ENCODE assay signal across 8 cellular contexts in genomic region chr11:797300-798092, GRCh38. TPM values are rescaled to one million over a fixed set of nuclear protein-coding genes. Genes with fewer than 3 reads are reported as not detected.
DNase-seq lines count a peak whose midpoint lies in the region; ATAC-seq and TF ChIP-seq lines count a peak whose summit lies in the region.

No MANE protein-coding gene starts in this region.

- peaks cover 16% of the 10 kb centered on the region; the same call in 2 of the 3 replicates for H3K4me1 Mint-ChIP-seq in GM23338

- peak; percentile 50 for DNase-seq in DMS79 treated with DMSO at 0.1 percent for 48 hours (lab: John Stamatoyannopoulos, UW)
- DNase-seq in GM23338 (ENCODE audit: low spot score): peak; percentile 76
- DNase-seq in LoVo (ENCODE audit: low spot score): peak; percentile 59
- DNase-seq in SHP77 treated with DMSO at 0.1 percent for 48 hours (lab: John Stamatoyannopoulos, UW): peak; percentile 15
- peak; percentile 89 for DNase-seq in activated effector memory CD4-positive, alpha-beta T cell treated with anti-CD3 and anti-CD28 coated beads, Interleukin-2, amount 50 U/mL, for 16 hours
- peak; percentile 91 for DNase-seq in fibroblast of villous mesenchyme (ENCODE audit: low read depth)
- DNase-seq in suprapubic skin (ENCODE audit: low spot score in 2 of 2): no peak

- no peaks in the 10 kb centered on the region for H3K9me2 ChIP-seq in GM23338 (ENCODE audit: insufficient read depth)

- 2% methylated on average over 13 of the region's 57 CpGs for WGBS in suprapubic skin

- peak; percentile 49 for ATAC-seq in GM23338

- H3K36me3 Mint-ChIP-seq in GM23338 (ENCODE audit: low read depth): peaks cover 6% of the 10 kb centered on the region; the same call in 1 of the 3 replicates

- H3K4me1 ChIP-seq in GM23338 (ENCODE audit: insufficient read depth) (peaks cover 8% of the 10 kb centered on the region; the same call in 1 of the 2 replicates), neuron (ENCODE audit: insufficient read depth, low read length) (peaks cover 22% of the 10 kb centered on the region), suprapubic skin (peaks cover 44% of the 10 kb centered on the region)

- peaks cover 5% of the 10 kb centered on the region for H3K27me3 Mint-ChIP-seq in GM23338 (ENCODE audit: insufficient read depth, low read depth, poor library complexity)

- TF ChIP-seq CTCF in GM23338 (conservative IDR thresholded peaks at IDR 0.05; ENCODE audit: low read depth in 2 of 2) (no peak), fibroblast of villous mesenchyme (IDR thresholded peaks at IDR 0.05; ENCODE audit: insufficient read depth, low read depth, low read length) (no peak), suprapubic skin (IDR thresholded peaks at IDR 0.05) (no peak)

- no peaks in the 10 kb centered on the region; the same call in 1 of the 2 replicates for H3K79me2 ChIP-seq in GM23338 (replicated peaks; ENCODE audit: insufficient read depth)

- no peak overlapping the region for H3K27ac Mint-ChIP-seq in GM23338

- H3K27me3 ChIP-seq in GM23338 (ENCODE audit: insufficient read depth): no peaks in the 10 kb centered on the region
- H3K27me3 ChIP-seq in neuron (ENCODE audit: insufficient read depth, low read length): no peaks in the 10 kb centered on the region
- no peaks in the 10 kb centered on the region for H3K27me3 ChIP-seq in suprapubic skin

- H3K27ac ChIP-seq in GM23338 (ENCODE audit: low read depth) (peak overlapping the region; percentile 69; the same call in 1 of the 2 replicates), suprapubic skin (peak overlapping the region; percentile 78)

- H3K4me3 Mint-ChIP-seq in GM23338: peak overlapping the region; percentile 81

- TF ChIP-seq EP300 in suprapubic skin (IDR thresholded peaks at IDR 0.05): no peak

- H3K4me2 ChIP-seq in GM23338: peak overlapping the region; percentile 95

- H3K4me3 ChIP-seq in GM23338: peak overlapping the region; percentile 86
- H3K4me3 ChIP-seq in fibroblast of villous mesenchyme (ENCODE audit: low read depth, low read length): peak overlapping the region; percentile 74
- peak overlapping the region; percentile 70 for H3K4me3 ChIP-seq in neuron (ENCODE audit: low read length)
- H3K4me3 ChIP-seq in suprapubic skin: peak overlapping the region; percentile 72

- no peaks in the 10 kb centered on the region for H4K20me1 ChIP-seq in GM23338 (replicated peaks; ENCODE audit: insufficient read depth)

- H2AFZ ChIP-seq in GM23338: peak overlapping the region; percentile 52; the same call in 1 of the 2 replicates
- H2AFZ ChIP-seq in neuron (ENCODE audit: low read depth, low read length): no peak overlapping the region

- H3F3A ChIP-seq in GM23338 (replicated peaks; ENCODE audit: low read depth): peaks cover 14% of the 10 kb centered on the region

- no peaks in the 10 kb centered on the region for H3K9me3 Mint-ChIP-seq in GM23338

- H3K36me3 ChIP-seq in GM23338 (ENCODE audit: insufficient read depth) (no peaks in the 10 kb centered on the region), neuron (ENCODE audit: insufficient read depth, low read length) (peaks cover 50% of the 10 kb centered on the region), suprapubic skin (peaks cover 24% of the 10 kb centered on the region)

- TF ChIP-seq POLR2A in suprapubic skin (IDR thresholded peaks at IDR 0.05): no peak

- H3K9me3 ChIP-seq in neuron (ENCODE audit: low read length): no peaks in the 10 kb centered on the region
- H3K9me3 ChIP-seq in suprapubic skin: no peaks in the 10 kb centered on the region

TF ChIP-seq in GM23338, 12 proteins besides CTCF, POLR2A, EP300 and RAD21 (continues in another document):
- TF ChIP-seq POLR2AphosphoS5 (IDR thresholded peaks at IDR 0.05; ENCODE audit: low read depth): no peak; the same call in 1 of the 2 replicates
- no peak for TF ChIP-seq CREB1 (CRISPR knock-in tag; IDR thresholded peaks at IDR 0.05; ENCODE audit: low read depth)
- TF ChIP-seq STAT1 (IDR thresholded peaks at IDR 0.05; ENCODE audit: unreplicated experiment): no peak
- no peak for TF ChIP-seq REST (IDR thresholded peaks at IDR 0.05; ENCODE audit: unreplicated experiment)
- no peak for TF ChIP-seq ZNF114 (CRISPR knock-in tag; IDR thresholded peaks at IDR 0.05)
- no peak for TF ChIP-seq JUNB (IDR thresholded peaks at IDR 0.05; ENCODE audit: unreplicated experiment)
- TF ChIP-seq ZNF331 (CRISPR knock-in tag; IDR thresholded peaks at IDR 0.05; ENCODE audit: low read depth): no peak

RNA-seq across cellular contexts. Expression of gene SLC25A22, which starts 0.6 kb away (rescaled TPM):
- total RNA-seq in GM23338 (2014; rRNA removed; shearing (Covaris generic)): 41.2 and 46.4 TPM in 2 replicates
- 20.2 and 21.0 TPM in 2 replicates for polyA plus RNA-seq in GM23338 (2016; fragmentation: Nextera tagmentation; extraction: Ambion mirVana)
- 12.6 and 16.8 TPM in 2 replicates for total RNA-seq in fibroblast of villous mesenchyme
- total RNA-seq in suprapubic skin: 10 to 100 TPM; 11.2 to 14.7 (median 13.7) TPM

RNA-seq across cellular contexts. Expression of gene PIDD1, which starts 7.5 kb away (rescaled TPM):
- total RNA-seq in GM23338 (2014; rRNA removed; shearing (Covaris generic)): 26.0 and 37.6 TPM in 2 replicates
- polyA plus RNA-seq in GM23338 (2016; fragmentation: Nextera tagmentation; extraction: Ambion mirVana): 22.7 and 25.6 TPM in 2 replicates
- 5.5 and 7.8 TPM in 2 replicates for total RNA-seq in fibroblast of villous mesenchyme
- 10 to 100 TPM; 14.1 to 71.9 (median 33.5) TPM for total RNA-seq in suprapubic skin

RNA-seq across cellular contexts. Expression of gene CEND1, which starts 7.6 kb away (rescaled TPM):
- 3.1 and 5.5 TPM in 2 replicates for total RNA-seq in GM23338 (2014; rRNA removed; shearing (Covaris generic))
- polyA plus RNA-seq in GM23338 (2016; fragmentation: Nextera tagmentation; extraction: Ambion mirVana): 4.8 and 5.7 TPM in 2 replicates
- 0.43 and 0.64 TPM in 2 replicates for total RNA-seq in fibroblast of villous mesenchyme
- not detected for total RNA-seq in suprapubic skin

RNA-seq across cellular contexts. Expression of gene RPLP2, which starts 12.3 kb away (rescaled TPM):
- 428 and 518 TPM in 2 replicates for total RNA-seq in GM23338 (2014; rRNA removed; shearing (Covaris generic))
- 1,782 and 2,023 TPM in 2 replicates for polyA plus RNA-seq in GM23338 (2016; fragmentation: Nextera tagmentation; extraction: Ambion mirVana)
- total RNA-seq in fibroblast of villous mesenchyme: 220 and 278 TPM in 2 replicates
- total RNA-seq in suprapubic skin: 1,000 to 10,000 TPM in 2 of 4 donors, 100 to 1,000 TPM in 2; 692 to 1,129 (median 991) TPM

RNA-seq across cellular contexts. Expression of gene GATD1, which starts 20.2 kb away (rescaled TPM):
- total RNA-seq in GM23338 (2014; rRNA removed; shearing (Covaris generic)): 28.0 and 51.0 TPM in 2 replicates
- 39.3 and 44.9 TPM in 2 replicates for polyA plus RNA-seq in GM23338 (2016; fragmentation: Nextera tagmentation; extraction: Ambion mirVana)
- total RNA-seq in fibroblast of villous mesenchyme (26.3 and 44.8 TPM in 2 replicates), suprapubic skin (10 to 100 TPM; 27.2 to 68.2 (median 46.0) TPM)

Comparison
In these comparisons a context has a peak if more than half of its experiments do, and no peak if none do; other contexts are left out.
1. DNase-seq: peak in DMS79 treated with DMSO at 0.1 percent for 48 hours (single experiment), GM23338 (single experiment), LoVo (single experiment), SHP77 treated with DMSO at 0.1 percent for 48 hours (single experiment), activated effector memory CD4-positive, alpha-beta T cell treated with anti-CD3 and anti-CD28 coated beads, Interleukin-2, amount 50 U/mL, for 16 hours (single experiment) and fibroblast of villous mesenchyme (single experiment); none in suprapubic skin (0 of 2).
2. Peak in every context shown above with its lines, with median percentiles within 50 percentile points of each other: H3K4me3 ChIP-seq.